In genomic region chr2:197294260-197294659, GRCh38 we compare ENCODE assay signal across 8 cellular contexts. TPM values are rescaled to one million over a fixed set of nuclear protein-coding genes. Genes with fewer than 3 reads are reported as not detected.
DNase-seq lines count a peak whose midpoint lies in the region; ATAC-seq and TF ChIP-seq lines count a peak whose summit lies in the region.

No MANE protein-coding gene starts in this region.

- H3K27me3 ChIP-seq in CD4-positive, CD25-positive, alpha-beta regulatory T cell (ENCODE audit: control insufficient read depth, insufficient read depth, low read length) = no peaks in the 10 kb centered on the region
- H3K27me3 ChIP-seq in Loucy (ENCODE audit: insufficient read depth, low read length, poor library complexity, severe bottlenecking) = no peaks in the 10 kb centered on the region
- no peaks in the 10 kb centered on the region for H3K27me3 ChIP-seq in fibroblast of lung (ENCODE audit: control insufficient read depth, insufficient read depth, low read length)

- H3K4me2 ChIP-seq in Loucy (ENCODE audit: low read depth, low read length, poor library complexity, severe bottlenecking) = peak overlapping the region; percentile 15
- H3K4me2 ChIP-seq in fibroblast of lung (ENCODE audit: extremely low read depth, insufficient read depth, low read length) = no peak overlapping the region

- H3K79me2 ChIP-seq in Loucy (ENCODE audit: insufficient read depth, low read length) = peaks cover 99% of the 10 kb centered on the region
- no peaks in the 10 kb centered on the region for H3K79me2 ChIP-seq in fibroblast of lung (ENCODE audit: control insufficient read depth, insufficient read depth, low read length)

- H3F3A ChIP-seq in Loucy (ENCODE audit: low read depth) = peaks cover 9% of the 10 kb centered on the region; the same call in 1 of the 2 replicates

- peak overlapping the region; percentile 98 to 99 (median 98) for H3K27ac Mint-ChIP-seq in CD4-positive, CD25-positive, alpha-beta regulatory T cell
- H3K27ac Mint-ChIP-seq in glutamatergic neuron (ENCODE audit: unreplicated experiment) = no peak overlapping the region

- DNase-seq in CD4-positive, CD25-positive, alpha-beta regulatory T cell = peak in 2 of 3 donors; percentile 54 to 70
- DNase-seq in fibroblast of lung (ENCODE audit: low read depth in 2 of 2) = no peak
- no peak for DNase-seq in NCI-H2081 (lab: John Stamatoyannopoulos, UW)
- no peak for DNase-seq in glutamatergic neuron
- DNase-seq in DMS79 (lab: John Stamatoyannopoulos, UW) = no peak
- no peak for DNase-seq in foreskin melanocyte

- H3K9me2 ChIP-seq in Loucy (replicated peaks; ENCODE audit: low read depth, low read length) = no peaks in the 10 kb centered on the region

- peaks cover 3% of the 10 kb centered on the region for H4K20me1 ChIP-seq in Loucy (ENCODE audit: insufficient read depth, low read length, poor library complexity, severe bottlenecking)
- H4K20me1 ChIP-seq in fibroblast of lung (ENCODE audit: control insufficient read depth, extremely low read depth, insufficient read depth, low read length) = no peaks in the 10 kb centered on the region

- H2AFZ ChIP-seq in Loucy (ENCODE audit: low read length) (no peak overlapping the region), fibroblast of lung (ENCODE audit: low read length) (peak overlapping the region; percentile 15)

- peak; percentile 49 to 56 for ATAC-seq in CD4-positive, CD25-positive, alpha-beta regulatory T cell (ENCODE audit: low read depth in 2 of 2)
- peak; percentile 36 for ATAC-seq in GM21367 (IDR thresholded peaks at IDR 0.05; ENCODE audit: unreplicated experiment)

- peaks cover 82% of the 10 kb centered on the region for H3K4me1 ChIP-seq in CD4-positive, CD25-positive, alpha-beta regulatory T cell (ENCODE audit: control insufficient read depth, insufficient read depth, low read length, poor library complexity, severe bottlenecking)
- H3K4me1 ChIP-seq in Loucy (ENCODE audit: insufficient read depth, low read length, poor library complexity, severe bottlenecking) = peaks cover 61% of the 10 kb centered on the region
- H3K4me1 ChIP-seq in fibroblast of lung (ENCODE audit: control insufficient read depth, extremely low read depth, insufficient read depth, low read length) = peaks cover 8% of the 10 kb centered on the region

- H3K27ac ChIP-seq in CD4-positive, CD25-positive, alpha-beta regulatory T cell (ENCODE audit: insufficient read depth, low read length, poor library complexity, severe bottlenecking) = peak overlapping the region; percentile 88
- no peak overlapping the region for H3K27ac ChIP-seq in fibroblast of lung (ENCODE audit: insufficient read depth, low read length)

- H3K4me1 Mint-ChIP-seq in CD4-positive, CD25-positive, alpha-beta regulatory T cell = peaks cover 36 to 97% (median 80%) of the 10 kb centered on the region in 4 donors
- no peaks in the 10 kb centered on the region for H3K4me1 Mint-ChIP-seq in glutamatergic neuron (ENCODE audit: low read depth, unreplicated experiment)

- H3K9ac ChIP-seq in Loucy (ENCODE audit: low read depth, low read length, poor library complexity, severe bottlenecking) = peak overlapping the region; percentile 19
- no peak overlapping the region for H3K9ac ChIP-seq in fibroblast of lung (ENCODE audit: insufficient read depth, low read length)

- no peaks in the 10 kb centered on the region for H3K9me3 ChIP-seq in CD4-positive, CD25-positive, alpha-beta regulatory T cell (ENCODE audit: control insufficient read depth in 2 of 2, low read length in 2 of 2)
- no peaks in the 10 kb centered on the region for H3K9me3 ChIP-seq in Loucy (ENCODE audit: insufficient read depth, low read depth, low read length)
- no peaks in the 10 kb centered on the region for H3K9me3 ChIP-seq in fibroblast of lung (ENCODE audit: control insufficient read depth, insufficient read depth, low read depth, low read length)

- H3K4me3 ChIP-seq in CD4-positive, CD25-positive, alpha-beta regulatory T cell (ENCODE audit: low read depth, low read length) = peak overlapping the region; percentile 86
- no peak overlapping the region for H3K4me3 ChIP-seq in Loucy (ENCODE audit: low read length, poor library complexity, severe bottlenecking)
- no peak overlapping the region for H3K4me3 ChIP-seq in fibroblast of lung (replicated peaks in 1 of 4; ENCODE audit: control extremely low read depth in 1 of 4, insufficient read depth in 1 of 4, low read depth in 3 of 4, low read length in 4 of 4)

- TF ChIP-seq CTCF in Loucy (conservative IDR thresholded peaks at IDR 0.05; ENCODE audit: low read length) (no peak), fibroblast of lung (conservative IDR thresholded peaks at IDR 0.05 in 1 of 2, IDR thresholded peaks at IDR 0.05 in 1 of 2; ENCODE audit: low read depth in 1 of 2, low read length in 2 of 2) (no peak), glutamatergic neuron (IDR thresholded peaks at IDR 0.05; ENCODE audit: partially characterized antibody, unreplicated experiment) (no peak)

- H3K27me3 Mint-ChIP-seq in CD4-positive, CD25-positive, alpha-beta regulatory T cell = no peaks in the 10 kb centered on the region
- no peaks in the 10 kb centered on the region for H3K27me3 Mint-ChIP-seq in glutamatergic neuron (ENCODE audit: unreplicated experiment)

- peaks cover 0 to 6% (median 0%) of the 10 kb centered on the region in 7 donors for H3K9me3 Mint-ChIP-seq in CD4-positive, CD25-positive, alpha-beta regulatory T cell
- no peaks in the 10 kb centered on the region for H3K9me3 Mint-ChIP-seq in glutamatergic neuron (ENCODE audit: unreplicated experiment)

- peak overlapping the region; percentile 83 to 97 (median 86) for H3K4me3 Mint-ChIP-seq in CD4-positive, CD25-positive, alpha-beta regulatory T cell
- no peak overlapping the region for H3K4me3 Mint-ChIP-seq in glutamatergic neuron (ENCODE audit: unreplicated experiment)

- peaks cover 22% of the 10 kb centered on the region for H3K36me3 Mint-ChIP-seq in CD4-positive, CD25-positive, alpha-beta regulatory T cell
- peaks cover 5% of the 10 kb centered on the region for H3K36me3 Mint-ChIP-seq in glutamatergic neuron (ENCODE audit: unreplicated experiment)

- H3K36me3 ChIP-seq in CD4-positive, CD25-positive, alpha-beta regulatory T cell (ENCODE audit: control insufficient read depth, insufficient read depth, low read length) = no peaks in the 10 kb centered on the region
- no peaks in the 10 kb centered on the region; the same call in 1 of the 2 replicates for H3K36me3 ChIP-seq in Loucy (ENCODE audit: insufficient read depth, low read length)
- no peaks in the 10 kb centered on the region for H3K36me3 ChIP-seq in fibroblast of lung (ENCODE audit: control insufficient read depth, insufficient read depth, low read length)

RNA-seq across cellular contexts. Expression of gene ANKRD44, which starts 16.3 kb away (rescaled TPM):
- total RNA-seq in CD4-positive, CD25-positive, alpha-beta regulatory T cell = 301 TPM
- polyA plus RNA-seq in CD4-positive, CD25-positive, alpha-beta regulatory T cell = 100 to 1,000 TPM in 1 of 4 donors, 10 to 100 TPM in 3; 69.6 to 104 (median 82.8) TPM
- total RNA-seq in fibroblast of lung (4.9 and 7.6 TPM in 2 replicates), glutamatergic neuron (ENCODE audit: unreplicated experiment) (12.0 TPM)
- polyA plus RNA-seq in fibroblast of lung = 9.1 and 9.7 TPM in 2 replicates
- polyA plus RNA-seq in fibroblast of lung (2012) = 5.0 and 5.2 TPM in 2 replicates
- polyA minus RNA-seq in fibroblast of lung (ENCODE audit: low replicate concordance) = 5.4 and 21.7 TPM in 2 replicates

Comparison
In these comparisons a context has a peak if more than half of its experiments do, and no peak if none do; other contexts are left out.
1. DNase-seq: peak in CD4-positive, CD25-positive, alpha-beta regulatory T cell (2 of 3); none in fibroblast of lung (0 of 2), NCI-H2081 (0 of 2), glutamatergic neuron (single experiment), DMS79 (single experiment) and foreskin melanocyte (single experiment).
2. RNA of gene ANKRD44, which starts 16.3 kb away (total RNA-seq): 301 TPM in CD4-positive, CD25-positive, alpha-beta regulatory T cell (single experiment); 12.0 TPM in glutamatergic neuron (single experiment) and 4.9 to 7.6 TPM in fibroblast of lung; every median in the first group is over 10 times any median in the second.